23 cellular contexts compared by ENCODE assay signal in the genomic region with DNA sequence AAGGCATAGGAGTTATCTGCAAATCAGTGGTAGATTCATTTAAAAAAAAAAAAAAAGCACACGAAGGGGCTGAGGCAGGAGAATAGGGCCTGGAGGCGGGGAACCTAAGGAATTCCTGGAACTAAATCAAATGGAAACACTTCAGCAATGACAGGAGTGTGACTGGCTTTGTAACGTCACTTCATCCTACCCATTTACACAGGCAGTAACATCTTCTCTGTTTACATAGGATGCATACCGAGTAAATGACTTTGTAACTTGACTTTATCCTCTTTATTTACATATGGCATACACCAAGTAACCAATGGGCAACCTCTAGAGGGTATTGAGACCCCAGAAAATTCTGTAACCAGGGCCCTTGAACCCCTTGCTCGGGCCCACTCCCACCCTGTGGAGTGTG. TPM values are rescaled to one million over a fixed set of nuclear protein-coding genes. Genes with fewer than 3 reads are reported as not detected.
A peak's percentile ranks its signal among the peaks of the same experiment; 100 is the strongest.
DNase-seq lines count a peak whose midpoint lies in the region; ATAC-seq and TF ChIP-seq lines count a peak whose summit lies in the region.
"Had no signal": no experiment of that assay in that cellular context is flagged by ENCODE, and none has a peak within 500 bp of the region (broad histone marks: within the 10 kb centered on the region; RNA-seq: fewer than 3 reads in every experiment).

No MANE protein-coding gene starts in this region.

- intact Hi-C loops in activated CD4-positive, alpha-beta T cell treated with anti-CD3 and anti-CD28 coated beads for 36 hours (cut with DNase I, micrococcal nuclease) = no loop called here

- H3K36me3 Mint-ChIP-seq in activated CD4-positive, alpha-beta T cell treated with anti-CD3 and anti-CD28 coated beads for 36 hours (ENCODE audit: low read depth) = no peaks in the 10 kb centered on the region
- no peaks in the 10 kb centered on the region for H3K36me3 Mint-ChIP-seq in T-helper 17 cell (ENCODE audit: low read depth)
- H3K36me3 Mint-ChIP-seq: CD8-positive, alpha-beta T cell had no signal

- no peak for TF ChIP-seq CTCF in epithelial cell of esophagus (IDR thresholded peaks at IDR 0.05; ENCODE audit: insufficient read depth, low read depth, low read length, missing control alignments)

- CTCF ChIA-PET in activated CD4-positive, alpha-beta T cell treated with anti-CD3 and anti-CD28 coated beads for 36 hours (lab: Charles Lee) = no interaction called here

- no peaks in the 10 kb centered on the region for H3K9me3 ChIP-seq in T-helper 17 cell (ENCODE audit: control insufficient read depth, low read length, poor library complexity, severe bottlenecking)
- H3K9me3 ChIP-seq: Caco-2, HAP-1 had no signal

- H3K4me3 Mint-ChIP-seq in activated CD4-positive, alpha-beta T cell treated with anti-CD3 and anti-CD28 coated beads for 36 hours = no peak overlapping the region
- H3K4me3 Mint-ChIP-seq in T-helper 17 cell = no peak overlapping the region
- H3K4me3 Mint-ChIP-seq: B cell; CD8-positive, alpha-beta T cell had no signal

- no peak for ATAC-seq in activated CD4-positive, alpha-beta T cell treated with anti-CD3 and anti-CD28 coated beads for 36 hours
- ATAC-seq in T-helper 17 cell (no peak), HG02571 (IDR thresholded peaks at IDR 0.05; ENCODE audit: unreplicated experiment) (no peak)

- POLR2A ChIA-PET in activated CD4-positive, alpha-beta T cell treated with anti-CD3 and anti-CD28 coated beads for 36 hours (lab: Charles Lee) = no interaction called here

- DNase-seq in DMS53 (lab: John Stamatoyannopoulos, UW) (peak; percentile 12), DMS53 treated with DMSO at 0.1 percent for 48 hours (lab: John Stamatoyannopoulos, UW; ENCODE audit: unreplicated experiment) (no peak), RKO (ENCODE audit: low spot score) (peak; percentile 40), epithelial cell of esophagus (ENCODE audit: low read depth) (peak; percentile 43), T-helper 17 cell (no peak)
- DNase-seq in activated CD4-positive, alpha-beta T cell treated with anti-CD3 and anti-CD28 coated beads for 36 hours = no peak
- DNase-seq: Caco-2; CD8-positive, alpha-beta T cell; DMS79 treated with DMSO at 0.1 percent for 48 hours; GOT3; IMR-90; NCI-H1048; NCI-H1417; NCI-H1694; NCI-H2081; NCI-H2227 treated with DMSO at 0.1 percent for 48 hours; NCI-H526 treated with DMSO at 0.1 percent for 48 hours; SIG-M5 had no signal

- peaks cover 5% of the 10 kb centered on the region for H3K4me1 Mint-ChIP-seq in activated CD4-positive, alpha-beta T cell treated with anti-CD3 and anti-CD28 coated beads for 36 hours
- H3K4me1 Mint-ChIP-seq in T-helper 17 cell = peaks cover 7% of the 10 kb centered on the region
- H3K4me1 Mint-ChIP-seq: B cell had no signal

- no peaks in the 10 kb centered on the region for H3K9me3 Mint-ChIP-seq in activated CD4-positive, alpha-beta T cell treated with anti-CD3 and anti-CD28 coated beads for 36 hours (ENCODE audit: low read depth)
- H3K9me3 Mint-ChIP-seq: CD8-positive, alpha-beta T cell had no signal

- H3K4me3 ChIP-seq in epithelial cell of esophagus (ENCODE audit: low read length) = no peak overlapping the region
- H3K4me3 ChIP-seq: HAP-1, SK-N-MC had no signal

- H3K27me3 Mint-ChIP-seq in activated CD4-positive, alpha-beta T cell treated with anti-CD3 and anti-CD28 coated beads for 36 hours = peaks cover 21% of the 10 kb centered on the region
- peaks cover 46% of the 10 kb centered on the region for H3K27me3 Mint-ChIP-seq in T-helper 17 cell

- H3K27ac Mint-ChIP-seq in activated CD4-positive, alpha-beta T cell treated with anti-CD3 and anti-CD28 coated beads for 36 hours = no peak overlapping the region
- H3K27ac Mint-ChIP-seq in T-helper 17 cell = no peak overlapping the region
- H3K27ac Mint-ChIP-seq: B cell had no signal

RNA-seq across cellular contexts. Expression of gene IYD, which starts 56.4 kb away (rescaled TPM):
- not detected for total RNA-seq in activated CD4-positive, alpha-beta T cell treated with anti-CD3 and anti-CD28 coated beads for 36 hours
- total RNA-seq in T-helper 17 cell = not detected
- total RNA-seq: B cell; CD8-positive, alpha-beta T cell; IMR-90; NCI-H460 had no signal

Comparison
In these comparisons a context has a peak if more than half of its experiments do, and no peak if none do; other contexts are left out.
1. DNase-seq: peak in DMS53 (single experiment), RKO (single experiment) and epithelial cell of esophagus (single experiment); none in DMS53 treated with DMSO at 0.1 percent for 48 hours (single experiment), activated CD4-positive, alpha-beta T cell treated with anti-CD3 and anti-CD28 coated beads for 36 hours (single experiment) and T-helper 17 cell (0 of 3).